ENCODE assay signal across 8 cellular contexts in genomic region chr22:16917144-16918003, GRCh38.
DNase-seq lines count a peak whose midpoint lies in the region; ATAC-seq and TF ChIP-seq lines count a peak whose summit lies in the region.

No MANE protein-coding gene starts in this region.

- H2AFZ ChIP-seq in fibroblast of lung (ENCODE audit: low read length) (no peak overlapping the region), neural cell (ENCODE audit: low read depth, low read length) (no peak overlapping the region)

- no peaks in the 10 kb centered on the region for H4K20me1 ChIP-seq in fibroblast of lung (ENCODE audit: control insufficient read depth, extremely low read depth, insufficient read depth, low read length)
- H4K20me1 ChIP-seq in neural cell (ENCODE audit: insufficient read depth) = no peaks in the 10 kb centered on the region

- no peak overlapping the region for H3K27ac ChIP-seq in fibroblast of lung (ENCODE audit: insufficient read depth, low read length)
- no peak overlapping the region for H3K27ac ChIP-seq in neural cell (ENCODE audit: low read length)

- DNase-seq in D341Med (ENCODE audit: low spot score) (peak; percentile 76), NCI-H774 (lab: John Stamatoyannopoulos, UW) (peak; percentile 16), fibroblast of lung (ENCODE audit: low read depth in 2 of 2) (peak; percentile 4 to 7)
- DNase-seq in activated CD8-positive, alpha-beta memory T cell treated with anti-CD3 and anti-CD28 coated beads, Interleukin-2, amount 50 U/mL, for 48 hours = peak; percentile 82
- peak; percentile 74 for DNase-seq in stimulated activated naive CD8-positive, alpha-beta T cell treated with anti-CD3 and anti-CD28 coated beads, Interleukin-15, Interleukin-2, amounts not matched to agents 100 U/mL and 50 U/mL, for 24 hours

- ATAC-seq in HG02885 (IDR thresholded peaks at IDR 0.05; ENCODE audit: poor library complexity, unreplicated experiment) = peak; percentile 81
- ATAC-seq in stimulated activated naive CD8-positive, alpha-beta T cell treated with anti-CD3 and anti-CD28 coated beads, Interleukin-15, Interleukin-2, amounts not matched to agents 100 U/mL and 50 U/mL, for 24 hours = no peak
- no peak for ATAC-seq in HG03108 (IDR thresholded peaks at IDR 0.05; ENCODE audit: unreplicated experiment)

- H3K27me3 ChIP-seq in fibroblast of lung (ENCODE audit: control insufficient read depth, insufficient read depth, low read length) (no peaks in the 10 kb centered on the region), neural cell (ENCODE audit: insufficient read depth, low read depth, low read length) (no peaks in the 10 kb centered on the region)

- H3K4me3 ChIP-seq in fibroblast of lung (replicated peaks in 1 of 4; ENCODE audit: control extremely low read depth in 1 of 4, insufficient read depth in 1 of 4, low read depth in 3 of 4, low read length in 4 of 4) = no peak overlapping the region
- H3K4me3 ChIP-seq in neural cell (ENCODE audit: low read length) = no peak overlapping the region

- H3K4me2 ChIP-seq in fibroblast of lung (ENCODE audit: extremely low read depth, insufficient read depth, low read length) (no peak overlapping the region), neural cell (ENCODE audit: low read length) (no peak overlapping the region)

- H3K9ac ChIP-seq in fibroblast of lung (ENCODE audit: insufficient read depth, low read length) = no peak overlapping the region
- no peak overlapping the region for H3K9ac ChIP-seq in neural cell (ENCODE audit: low read length)

- TF ChIP-seq EP300 in neural cell (conservative IDR thresholded peaks at IDR 0.05; ENCODE audit: poor library complexity, severe bottlenecking) = no peak

- H3K36me3 ChIP-seq in fibroblast of lung (ENCODE audit: control insufficient read depth, insufficient read depth, low read length) (no peaks in the 10 kb centered on the region), neural cell (ENCODE audit: insufficient read depth, low read length) (no peaks in the 10 kb centered on the region)

- no peaks in the 10 kb centered on the region for H3K4me1 ChIP-seq in fibroblast of lung (ENCODE audit: control insufficient read depth, extremely low read depth, insufficient read depth, low read length)

- H3K79me2 ChIP-seq in fibroblast of lung (ENCODE audit: control insufficient read depth, insufficient read depth, low read length) (no peaks in the 10 kb centered on the region), neural cell (replicated peaks; ENCODE audit: insufficient read depth, low read length) (no peaks in the 10 kb centered on the region)

- no peaks in the 10 kb centered on the region for H3K9me3 ChIP-seq in fibroblast of lung (ENCODE audit: control insufficient read depth, insufficient read depth, low read depth, low read length)
- H3K9me3 ChIP-seq in neural cell (ENCODE audit: low read length) = no peaks in the 10 kb centered on the region

- TF ChIP-seq CTCF in fibroblast of lung (conservative IDR thresholded peaks at IDR 0.05 in 1 of 2, IDR thresholded peaks at IDR 0.05 in 1 of 2; ENCODE audit: low read depth in 1 of 2, low read length in 2 of 2) = peak; percentile 31 to 55
- peak; percentile 58 for TF ChIP-seq CTCF in neural cell (IDR thresholded peaks at IDR 0.05; ENCODE audit: poor library complexity, severe bottlenecking)

- no peaks in the 10 kb centered on the region for H3F3A ChIP-seq in neural cell (ENCODE audit: insufficient read depth, low read length, poor library complexity, severe bottlenecking)

- TF ChIP-seq RAD21 in neural cell (conservative IDR thresholded peaks at IDR 0.05) = peak; percentile 48

- H3K9me2 ChIP-seq in neural cell (ENCODE audit: insufficient read depth, low read length) = no peaks in the 10 kb centered on the region

TF ChIP-seq in neural cell, 6 proteins besides CTCF, POLR2A, EP300 and RAD21:
- TF ChIP-seq SMC3 (conservative IDR thresholded peaks at IDR 0.05; ENCODE audit: poor library complexity) (peak; percentile 50), REST (IDR thresholded peaks at IDR 0.05; ENCODE audit: borderline replicate concordance) (no peak)
TF ChIP-seq in neural cell: peak in this region for 1.

Comparison
In these comparisons a context has a peak if more than half of its experiments do, and no peak if none do; other contexts are left out.
1. DNase-seq: peak in every context shown above with its lines; median percentile 82 in activated CD8-positive, alpha-beta memory T cell treated with anti-CD3 and anti-CD28 coated beads, Interleukin-2, amount 50 U/mL, for 48 hours; 76 in D341Med; 74 in stimulated activated naive CD8-positive, alpha-beta T cell treated with anti-CD3 and anti-CD28 coated beads, Interleukin-15, Interleukin-2, amounts not matched to agents 100 U/mL and 50 U/mL, for 24 hours; 16 in NCI-H774; 6 in fibroblast of lung.